In the genomic region with DNA sequence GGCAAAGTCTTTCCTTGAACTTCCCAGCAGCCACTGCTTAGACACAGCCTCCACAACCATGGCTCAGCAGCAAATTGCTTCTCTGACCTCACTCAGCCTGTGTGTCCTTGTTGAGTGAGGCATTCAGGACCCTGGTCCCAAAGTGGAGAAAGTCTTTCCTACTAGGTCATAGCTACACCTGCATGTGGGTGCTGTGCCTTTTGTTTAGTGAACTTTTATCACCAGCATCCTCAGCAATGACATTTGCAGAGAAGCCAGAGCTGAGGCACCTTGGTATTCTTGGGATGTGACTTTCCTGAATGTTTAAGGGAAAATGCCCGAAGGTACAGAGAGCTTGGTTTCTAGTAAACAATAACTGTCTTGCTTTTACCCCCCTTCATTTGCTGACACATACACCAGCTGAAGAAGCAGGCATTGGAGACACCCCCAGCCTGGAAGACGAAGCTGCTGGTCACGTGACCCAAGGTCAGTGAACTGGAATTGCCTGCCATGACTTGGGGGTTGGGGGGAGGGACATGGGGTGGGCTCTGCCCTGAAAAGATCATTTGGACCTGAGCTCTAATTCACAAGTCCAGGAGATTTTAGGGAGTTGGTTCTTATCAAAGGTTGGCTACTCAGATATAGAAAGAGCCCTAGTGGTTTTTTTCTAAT, we compare ENCODE assay signal across 27 cellular contexts. TPM values are rescaled to one million over a fixed set of nuclear protein-coding genes. Genes with fewer than 3 reads are reported as not detected.
"Had no signal": no experiment of that assay in that cellular context is flagged by ENCODE, and none has a peak within 500 bp of the region (broad histone marks: within the 10 kb centered on the region; RNA-seq: fewer than 3 reads in every experiment).

No MANE protein-coding gene starts in this region.

- H3K9me3 Mint-ChIP-seq: activated CD4-positive, alpha-beta memory T cell treated with anti-CD3 and anti-CD28 coated beads, Interleukin-2, amount 10 ng/mL, durations not matched to agents 7 days and 5 days; activated CD4-positive, alpha-beta T cell treated with anti-CD3 and anti-CD28 coated beads, Interleukin-2, amount 10 ng/mL, durations not matched to agents 7 days and 5 days; activated naive CD4-positive, alpha-beta T cell treated with anti-CD3 and anti-CD28 coated beads, Interleukin-2, amount 10 ng/mL, durations not matched to agents 7 days and 5 days; activated naive CD8-positive, alpha-beta T cell treated with anti-CD3 and anti-CD28 coated beads, Interleukin-2, amount 10 ng/mL, durations not matched to agents 7 days and 5 days; activated T-helper 2 cell treated with anti-CD3 and anti-CD28 coated beads, Interferon-gamma antibody, Interleukin-2, Interleukin-4, amounts not matched to agents 10 μg/mL and 5 μg/mL and 100 μg/mL, durations not matched to agents 14 hours and 24 hours and 36 hours had no signal

- H3K4me1 ChIP-seq: adrenal gland had no signal

- H3K27ac ChIP-seq: adrenal gland, SK-N-MC had no signal

- H3K36me3 ChIP-seq: adrenal gland, MG63 had no signal

- H3K4me3 Mint-ChIP-seq: activated CD4-positive, alpha-beta memory T cell treated with anti-CD3 and anti-CD28 coated beads, Interleukin-2, amount 10 ng/mL, durations not matched to agents 7 days and 5 days; activated CD4-positive, alpha-beta T cell treated with anti-CD3 and anti-CD28 coated beads, Interleukin-2, amount 10 ng/mL, durations not matched to agents 7 days and 5 days; activated naive CD4-positive, alpha-beta T cell treated with anti-CD3 and anti-CD28 coated beads, Interleukin-2, amount 10 ng/mL, durations not matched to agents 7 days and 5 days; activated naive CD8-positive, alpha-beta T cell treated with anti-CD3 and anti-CD28 coated beads, Interleukin-2, amount 10 ng/mL, durations not matched to agents 7 days and 5 days had no signal

- H3K27me3 Mint-ChIP-seq: activated CD4-positive, alpha-beta memory T cell treated with anti-CD3 and anti-CD28 coated beads, Interleukin-2, amount 10 ng/mL, durations not matched to agents 7 days and 5 days; activated CD4-positive, alpha-beta T cell treated with anti-CD3 and anti-CD28 coated beads, Interleukin-2, amount 10 ng/mL, durations not matched to agents 7 days and 5 days had no signal

- H3K4me3 ChIP-seq: adrenal gland, MG63, SK-N-MC had no signal

- H3K36me3 Mint-ChIP-seq: activated naive CD4-positive, alpha-beta T cell treated with anti-CD3 and anti-CD28 coated beads, Interleukin-2, amount 10 ng/mL, durations not matched to agents 7 days and 5 days; activated naive CD8-positive, alpha-beta T cell treated with anti-CD3 and anti-CD28 coated beads, Interleukin-2, amount 10 ng/mL, durations not matched to agents 7 days and 5 days had no signal

- H3K27ac Mint-ChIP-seq: activated CD4-positive, alpha-beta memory T cell treated with anti-CD3 and anti-CD28 coated beads, Interleukin-2, amount 10 ng/mL, durations not matched to agents 7 days and 5 days; activated CD4-positive, alpha-beta T cell treated with anti-CD3 and anti-CD28 coated beads, Interleukin-2, amount 10 ng/mL, durations not matched to agents 7 days and 5 days; activated naive CD4-positive, alpha-beta T cell treated with anti-CD3 and anti-CD28 coated beads, Interleukin-2, amount 10 ng/mL, durations not matched to agents 7 days and 5 days; activated naive CD8-positive, alpha-beta T cell treated with anti-CD3 and anti-CD28 coated beads, Interleukin-2, amount 10 ng/mL, durations not matched to agents 7 days and 5 days; activated T-helper 2 cell treated with anti-CD3 and anti-CD28 coated beads, Interferon-gamma antibody, Interleukin-2, Interleukin-4, amounts not matched to agents 10 μg/mL and 5 μg/mL and 100 μg/mL, durations not matched to agents 14 hours and 24 hours and 36 hours had no signal

- H3K27me3 ChIP-seq: adrenal gland, MG63 had no signal

- H3K9me3 ChIP-seq: adrenal gland, MG63 had no signal

- DNase-seq: activated CD4-positive, alpha-beta memory T cell treated with anti-CD3 and anti-CD28 coated beads, Interleukin-2, amount 10 ng/mL, durations not matched to agents 7 days and 5 days; activated CD4-positive, alpha-beta T cell treated with anti-CD3 and anti-CD28 coated beads, Interleukin-2, amount 10 ng/mL, durations not matched to agents 7 days and 5 days; activated CD4-positive, CD25-positive, alpha-beta regulatory T cell; activated gamma-delta T cell treated with Interleukin-2 at 50 U/mL for 16 hours; activated naive CD4-positive, alpha-beta T cell treated with anti-CD3 and anti-CD28 coated beads, Interleukin-2, amount 10 ng/mL, durations not matched to agents 7 days and 5 days; activated naive CD8-positive, alpha-beta T cell treated with anti-CD3 and anti-CD28 coated beads, Interleukin-2, amount 10 ng/mL, durations not matched to agents 7 days and 5 days; activated T-cell treated with anti-CD3 and anti-CD28 coated beads for 4 hours; activated T-cell treated with anti-CD3 and anti-CD28 coated beads, Interleukin-2, amount 50 U/mL, for 48 hours; adrenal gland; central memory CD4-positive, alpha-beta T cell; MG63; MV-4-11; NCI-H1105; NCI-H1436; NCI-H1694 treated with DMSO at 0.1 percent for 48 hours; NCI-H2029 treated with DMSO at 0.1 percent for 48 hours; NCI-H345; NCI-H510A; NCI-H526 treated with DMSO at 0.1 percent for 48 hours; NCI-H82; T-helper 1 cell had no signal

- H3K4me1 Mint-ChIP-seq: activated CD4-positive, alpha-beta T cell treated with anti-CD3 and anti-CD28 coated beads, Interleukin-2, amount 10 ng/mL, durations not matched to agents 7 days and 5 days had no signal

RNA-seq across cellular contexts. Expression of gene STH, which starts 20.9 kb away (rescaled TPM):
- total RNA-seq: activated CD4-positive, alpha-beta memory T cell treated with anti-CD3 and anti-CD28 coated beads, Interleukin-2, amount 10 ng/mL, durations not matched to agents 7 days and 5 days; activated CD4-positive, alpha-beta T cell treated with anti-CD3 and anti-CD28 coated beads, Interleukin-2, amount 10 ng/mL, durations not matched to agents 7 days and 5 days; activated CD8-positive, alpha-beta memory T cell treated with anti-CD3 and anti-CD28 coated beads for 36 hours; activated naive CD8-positive, alpha-beta T cell treated with anti-CD3 and anti-CD28 coated beads, Interleukin-2, amount 10 ng/mL, durations not matched to agents 7 days and 5 days; activated T-helper 2 cell treated with anti-CD3 and anti-CD28 coated beads, Interferon-gamma antibody, Interleukin-2, Interleukin-4, amounts not matched to agents 10 μg/mL and 5 μg/mL and 100 μg/mL, durations not matched to agents 14 hours and 24 hours and 36 hours; adrenal gland; OCI-LY7; RPMI7951; T-helper 2 cell treated with Interferon-gamma antibody and Interleukin-4, amounts not matched to agents 100 ng/mL and 5 ng/mL, for 36 hours had no signal
